In genomic region chr1:189859385-189859977, GRCh38 we compare ENCODE assay signal across 9 cellular contexts.
A peak's percentile ranks its signal among the peaks of the same experiment; 100 is the strongest.
DNase-seq lines count a peak whose midpoint lies in the region; ATAC-seq and TF ChIP-seq lines count a peak whose summit lies in the region.
"Had no signal": no experiment of that assay in that cellular context is flagged by ENCODE, and none has a peak within 500 bp of the region (broad histone marks: within the 10 kb centered on the region; RNA-seq: fewer than 3 reads in every experiment).

No MANE protein-coding gene starts in this region.

- DNase-seq in CD14-positive monocyte (ENCODE audit: low spot score) (no peak), KBM-7 (peak; percentile 44), mammary epithelial cell (peak; percentile 3), NCI-H146 (lab: John Stamatoyannopoulos, UW) (no peak), NCI-H345 (lab: John Stamatoyannopoulos, UW) (no peak)
- peak; percentile 14 for DNase-seq in stimulated activated CD4-positive, alpha-beta T cell treated with anti-CD3 and anti-CD28 coated beads, Interleukin-1b, Interleukin-23, amount 100 ng/mL, for 48 hours

- H3K79me2 ChIP-seq in mammary epithelial cell (ENCODE audit: insufficient read depth, low read length) = no peaks in the 10 kb centered on the region

- intact Hi-C loops in CD14-positive monocyte (cut with micrococcal nuclease) = no loop called here
- intact Hi-C loops in mammary epithelial cell (cut with micrococcal nuclease) = no loop called here

- peaks cover 0 to 7% (median 5%) of the 10 kb centered on the region in 7 donors for H3K9me3 Mint-ChIP-seq in CD14-positive monocyte

- in situ Hi-C loops in KBM-7 (cut with MboI; ENCODE audit: low pct_unique_long_range_greater_than_20kb, low sequenced_read_pairs) (no loop called here), mammary epithelial cell (cut with MboI; ENCODE audit: low sequenced_read_pairs in 2 of 2) (no loop called here)

- WGBS in mammary epithelial cell (ENCODE audit: low coverage, missing lambda C conversion rate) = 100% methylated on average over 1 of the region's 1 CpG

- CTCF ChIA-PET in mammary epithelial cell (lab: Charles Lee; ENCODE audit: low non-redundant PET) = no interaction called here

- H3K4me2 ChIP-seq in mammary epithelial cell (ENCODE audit: insufficient read depth, low read depth, low read length) = no peak overlapping the region

- H3K9ac ChIP-seq in mammary epithelial cell (ENCODE audit: insufficient read depth, low read length) = no peak overlapping the region

- no peaks in the 10 kb centered on the region for H3K4me1 Mint-ChIP-seq in CD14-positive monocyte
- H3K4me1 Mint-ChIP-seq: IgD-negative memory B cell had no signal

- dilution Hi-C loops in mammary epithelial cell (cut with HindIII; ENCODE audit: low sequenced_read_pairs) = no loop called here

- H4K20me1 ChIP-seq in mammary epithelial cell (ENCODE audit: insufficient read depth, low read length) = no peaks in the 10 kb centered on the region

- no peak overlapping the region for H2AFZ ChIP-seq in mammary epithelial cell (ENCODE audit: low read depth, low read length)

- H3K4me3 Mint-ChIP-seq in CD14-positive monocyte = no peak overlapping the region
- H3K4me3 Mint-ChIP-seq: IgD-negative memory B cell had no signal

- peak; percentile 69 for ATAC-seq in GM18907 (IDR thresholded peaks at IDR 0.05; ENCODE audit: unreplicated experiment)
- ATAC-seq in HG03571 (IDR thresholded peaks at IDR 0.05; ENCODE audit: unreplicated experiment) = no peak

- H3K27ac Mint-ChIP-seq in CD14-positive monocyte = no peak overlapping the region
- H3K27ac Mint-ChIP-seq: IgD-negative memory B cell had no signal

- no peak overlapping the region for H3K4me3 ChIP-seq in mammary epithelial cell (replicated peaks in 1 of 3; ENCODE audit: insufficient read depth in 1 of 3, low read depth in 2 of 3, low read length in 3 of 3)

- H3K36me3 Mint-ChIP-seq in CD14-positive monocyte = no peaks in the 10 kb centered on the region
- H3K36me3 Mint-ChIP-seq: IgD-negative memory B cell had no signal

- H3K27ac ChIP-seq in mammary epithelial cell (ENCODE audit: insufficient read depth, low read depth, low read length) = no peak overlapping the region

- no peaks in the 10 kb centered on the region for H3K36me3 ChIP-seq in mammary epithelial cell (ENCODE audit: insufficient read depth, low read length)

- H3K27me3 Mint-ChIP-seq in CD14-positive monocyte (ENCODE audit: low read depth in 3 of 3) = no peaks in the 10 kb centered on the region
- H3K27me3 Mint-ChIP-seq: IgD-negative memory B cell had no signal

- BruUV-seq in mammary epithelial cell (replicated peaks; lab: Mats Ljungman, UMichigan) = no TSS peak

- no peaks in the 10 kb centered on the region for H3K27me3 ChIP-seq in mammary epithelial cell (ENCODE audit: insufficient read depth, low read length)

- TF ChIP-seq CTCF in CD14-positive monocyte (IDR thresholded peaks at IDR 0.05) (peak; percentile 68), mammary epithelial cell (conservative IDR thresholded peaks at IDR 0.05 in 1 of 2, IDR thresholded peaks at IDR 0.05 in 1 of 2; ENCODE audit: extremely low read depth in 1 of 2, insufficient read depth in 1 of 2, low read depth in 1 of 2, low read length in 2 of 2) (peak; percentile 66 to 83)

- H3K4me1 ChIP-seq in mammary epithelial cell (ENCODE audit: insufficient read depth, low read length) = no peaks in the 10 kb centered on the region

- no peaks in the 10 kb centered on the region for H3K9me3 ChIP-seq in mammary epithelial cell (replicated peaks; ENCODE audit: insufficient read depth, low read length)

Comparison
In these comparisons a context has a peak if more than half of its experiments do, and no peak if none do; other contexts are left out.
1. DNase-seq: peak in KBM-7 (single experiment), mammary epithelial cell (single experiment) and stimulated activated CD4-positive, alpha-beta T cell treated with anti-CD3 and anti-CD28 coated beads, Interleukin-1b, Interleukin-23, amount 100 ng/mL, for 48 hours (single experiment); none in CD14-positive monocyte (single experiment), NCI-H146 (single experiment) and NCI-H345 (single experiment).